ENCODE assay signal across 9 cellular contexts in genomic region chr9:272251-273213, GRCh38. TPM values are rescaled to one million over a fixed set of nuclear protein-coding genes. Genes with fewer than 3 reads are reported as not detected.
DNase-seq lines count a peak whose midpoint lies in the region; ATAC-seq, FAIRE-seq and TF ChIP-seq lines count a peak whose summit lies in the region.
"Had no signal": no experiment of that assay in that cellular context is flagged by ENCODE, and none has a peak within 500 bp of the region (broad histone marks: within the 10 kb centered on the region; RNA-seq: fewer than 3 reads in every experiment).

No MANE protein-coding gene starts in this region.

- H3K4me1 ChIP-seq in pancreas, result no peaks in the 10 kb centered on the region
- no peaks in the 10 kb centered on the region for H3K4me1 ChIP-seq in SK-N-SH (ENCODE audit: control insufficient read depth in 1 of 2, insufficient read depth in 2 of 2, low read depth in 1 of 2, low read length in 1 of 2)

- H3K36me3 ChIP-seq in pancreas (no peaks in the 10 kb centered on the region), SK-N-SH (replicated peaks in 1 of 2; ENCODE audit: control insufficient read depth in 1 of 2, insufficient read depth in 2 of 2, low read length in 1 of 2) (no peaks in the 10 kb centered on the region)

- H4K20me1 ChIP-seq in SK-N-SH (ENCODE audit: insufficient read depth), result no peaks in the 10 kb centered on the region

- no peaks in the 10 kb centered on the region for H3K79me2 ChIP-seq in SK-N-SH (ENCODE audit: insufficient read depth)

- CTCF ChIA-PET in SK-N-SH (lab: Yijun Ruan, JAX), result no interaction called here

- POLR2A ChIA-PET in SK-N-SH (lab: Yijun Ruan, JAX), result no interaction called here

- no peaks in the 10 kb centered on the region for H3K9me2 ChIP-seq in SK-N-SH

- H3K27me3 ChIP-seq in pancreas (no peaks in the 10 kb centered on the region), SK-N-SH (ENCODE audit: insufficient read depth) (no peaks in the 10 kb centered on the region; the same call in 1 of the 2 replicates)

- no peak overlapping the region for H3K4me2 ChIP-seq in SK-N-SH

- TF ChIP-seq CTCF in GM13976 (IDR thresholded peaks at IDR 0.05; ENCODE audit: borderline replicate concordance, control extremely low read depth, extremely low read depth, insufficient read depth, missing control alignments), result peak; percentile 10
- no peak for TF ChIP-seq CTCF in pancreas (IDR thresholded peaks at IDR 0.05)
- no peak for TF ChIP-seq CTCF in SK-N-SH (IDR thresholded peaks at IDR 0.05)

- WGBS in pancreas, 2 donors, result 87 to 90% methylated on average over 17 of the region's 17 CpGs
- 33% methylated on average over 17 of the region's 17 CpGs for WGBS in SK-N-SH (ENCODE audit: low lambda C conversion rate)

- H3K9ac ChIP-seq in SK-N-SH, result no peak overlapping the region

- H3F3A ChIP-seq in SK-N-SH (replicated peaks; ENCODE audit: insufficient read depth), result no peaks in the 10 kb centered on the region

- no peak overlapping the region for H3K4me3 ChIP-seq in pancreas
- no peak overlapping the region for H3K4me3 ChIP-seq in SK-N-SH (ENCODE audit: low read depth in 2 of 2, low read length in 1 of 2)

- H3K27ac ChIP-seq in pancreas, result peak overlapping the region in 1 of 4 donors; percentile 58
- H3K27ac ChIP-seq in SK-N-SH (ENCODE audit: low read depth in 2 of 2, low read length in 1 of 2), result no peak overlapping the region

- no peak for FAIRE-seq in pancreas (lab: Jason Lieb, UNC)

- intact Hi-C loops in pancreas (cut with DNase I), result no loop called here

- no peak for TF ChIP-seq RAD21 in SK-N-SH (IDR thresholded peaks at IDR 0.05; ENCODE audit: low read length)

- DNase-seq in GM13976 (ENCODE audit: low spot score) (peak; percentile 73), NOMO-1 treated with dmso at 0.1 percent for 144 hours (lab: John Stamatoyannopoulos, UW; ENCODE audit: unreplicated experiment) (peak; percentile 87), activated T-helper 1 cell treated with Interleukin-2 at 50 U/mL for 16 hours (ENCODE audit: low read depth) (peak; percentile 46), pancreas (no peak), NCI-H526 treated with DMSO at 0.1 percent for 48 hours (lab: John Stamatoyannopoulos, UW) (no peak), SK-N-SH (no peak), cerebellum (ENCODE audit: low spot score) (no peak)

- ATAC-seq in HG02610 (IDR thresholded peaks at IDR 0.05; ENCODE audit: unreplicated experiment), result peak; percentile 93
- ATAC-seq in pancreas, result peak in 3 of 4 donors; percentile 31 to 82 (median 77)

- no peak overlapping the region for H2AFZ ChIP-seq in SK-N-SH (ENCODE audit: low read depth)

- in situ Hi-C loops in GM13976 (cut with MboI; ENCODE audit: low sequenced_read_pairs, unreplicated experiment), result no loop called here

- no peak for TF ChIP-seq EP300 in SK-N-SH (IDR thresholded peaks at IDR 0.05; ENCODE audit: borderline replicate concordance in 1 of 2, low read depth in 1 of 2, low read length in 1 of 2)

- H3K9me3 ChIP-seq in pancreas, result no peaks in the 10 kb centered on the region
- no peaks in the 10 kb centered on the region for H3K9me3 ChIP-seq in SK-N-SH

TF ChIP-seq in SK-N-SH, 30 proteins besides CTCF, POLR2A, EP300 and RAD21:
- TF ChIP-seq YY1 (IDR thresholded peaks at IDR 0.05; ENCODE audit: low read depth) (no peak), RXRA (IDR thresholded peaks at IDR 0.05; ENCODE audit: borderline replicate concordance, low read depth) (no peak), NRF1 (IDR thresholded peaks at IDR 0.05; ENCODE audit: low read depth, low read length) (no peak), USF1 (IDR thresholded peaks at IDR 0.05; ENCODE audit: borderline replicate concordance, low read depth) (no peak), RFX5 (IDR thresholded peaks at IDR 0.05; ENCODE audit: low read length) (no peak), EZH2phosphoT487 (IDR thresholded peaks at IDR 0.05; ENCODE audit: borderline replicate concordance, low read depth) (no peak), POLR2AphosphoS5 (IDR thresholded peaks at IDR 0.05; ENCODE audit: low read depth, low read length) (no peak)
TF ChIP-seq in SK-N-SH: peak in this region for 0.

RNA-seq across cellular contexts. Expression of gene DOCK8, which starts 57.9 kb away (rescaled TPM):
- total RNA-seq in pancreas, result 10 to 100 TPM in 3 of 6 donors, 1 to 10 TPM in 3; 4.3 to 22.7 (median 8.8) TPM
- polyA plus RNA-seq in pancreas, result 1 to 10 TPM; 1.7 to 2.9 TPM
- polyA plus RNA-seq in SK-N-SH (2012; rRNA removed), result not detected in 2 replicates
- 0.01 TPM in 1 of 2 replicates, not detected in the other for polyA plus RNA-seq in SK-N-SH (2012; cell fraction: cytosol; rRNA removed)
- not detected in 2 replicates for polyA plus RNA-seq in SK-N-SH (2012; cell fraction: nucleus; rRNA removed)
- 1.8 TPM for total RNA-seq in cerebellum
- polyA plus RNA-seq: fibroblast of lung had no signal

Comparison
In these comparisons a context has a peak if more than half of its experiments do, and no peak if none do; other contexts are left out.
1. DNase-seq: peak in GM13976 (single experiment), NOMO-1 treated with dmso at 0.1 percent for 144 hours (single experiment) and activated T-helper 1 cell treated with Interleukin-2 at 50 U/mL for 16 hours (single experiment); none in pancreas (0 of 6), NCI-H526 treated with DMSO at 0.1 percent for 48 hours (single experiment), SK-N-SH (single experiment) and cerebellum (single experiment).